Comparison of ENCODE assay signal across 14 cellular contexts in genomic region chr13:84136582-84136981, GRCh38.
DNase-seq lines count a peak whose midpoint lies in the region; ATAC-seq lines count a peak whose summit lies in the region.
"Had no signal": no experiment of that assay in that cellular context is flagged by ENCODE, and none has a peak within 500 bp of the region (broad histone marks: within the 10 kb centered on the region; RNA-seq: fewer than 3 reads in every experiment).

No MANE protein-coding gene starts in this region.

- H3K36me3 Mint-ChIP-seq in activated naive CD4-positive, alpha-beta T cell treated with anti-CD3 and anti-CD28 coated beads, Interleukin-2, amount 10 ng/mL, durations not matched to agents 7 days and 5 days = no peaks in the 10 kb centered on the region
- H3K36me3 Mint-ChIP-seq in activated naive CD4-positive, alpha-beta T cell treated with anti-CD3 and anti-CD28 coated beads for 36 hours (ENCODE audit: low read depth) = no peaks in the 10 kb centered on the region
- H3K36me3 Mint-ChIP-seq in activated CD8-positive, alpha-beta T cell treated with anti-CD3 and anti-CD28 coated beads, Interleukin-2, amount 10 ng/mL, durations not matched to agents 7 days and 5 days (ENCODE audit: low read depth) = peaks cover 5% of the 10 kb centered on the region

- H3K9me3 Mint-ChIP-seq in activated naive CD4-positive, alpha-beta T cell treated with anti-CD3 and anti-CD28 coated beads, Interleukin-2, amount 10 ng/mL, durations not matched to agents 7 days and 5 days = no peaks in the 10 kb centered on the region
- no peaks in the 10 kb centered on the region for H3K9me3 Mint-ChIP-seq in activated naive CD4-positive, alpha-beta T cell treated with anti-CD3 and anti-CD28 coated beads for 36 hours
- H3K9me3 Mint-ChIP-seq in activated CD8-positive, alpha-beta T cell treated with anti-CD3 and anti-CD28 coated beads, Interleukin-2, amount 10 ng/mL, durations not matched to agents 7 days and 5 days (ENCODE audit: insufficient read depth) = no peaks in the 10 kb centered on the region
- H3K9me3 Mint-ChIP-seq: activated B cell treated with CpG ODN at 0.5 μM for 24 hours had no signal

- peaks cover 22% of the 10 kb centered on the region for H3K4me1 ChIP-seq in HAP-1
- H3K4me1 ChIP-seq: uterus had no signal

- no peaks in the 10 kb centered on the region for H3K9me3 ChIP-seq in HAP-1
- H3K9me3 ChIP-seq: ovary, uterus had no signal

- H3K4me1 Mint-ChIP-seq in activated naive CD4-positive, alpha-beta T cell treated with anti-CD3 and anti-CD28 coated beads, Interleukin-2, amount 10 ng/mL, durations not matched to agents 7 days and 5 days = peaks cover 23% of the 10 kb centered on the region
- H3K4me1 Mint-ChIP-seq in activated naive CD4-positive, alpha-beta T cell treated with anti-CD3 and anti-CD28 coated beads for 36 hours (ENCODE audit: low read depth) = peaks cover 15% of the 10 kb centered on the region
- peaks cover 32% of the 10 kb centered on the region for H3K4me1 Mint-ChIP-seq in activated CD8-positive, alpha-beta T cell treated with anti-CD3 and anti-CD28 coated beads, Interleukin-2, amount 10 ng/mL, durations not matched to agents 7 days and 5 days (ENCODE audit: low read depth)

- no peaks in the 10 kb centered on the region for H3K36me3 ChIP-seq in HAP-1 (replicated peaks)
- H3K36me3 ChIP-seq: ovary, uterus had no signal

- H3K27ac Mint-ChIP-seq in activated naive CD4-positive, alpha-beta T cell treated with anti-CD3 and anti-CD28 coated beads, Interleukin-2, amount 10 ng/mL, durations not matched to agents 7 days and 5 days = peak overlapping the region; percentile 87
- H3K27ac Mint-ChIP-seq in activated naive CD4-positive, alpha-beta T cell treated with anti-CD3 and anti-CD28 coated beads for 36 hours = no peak overlapping the region
- H3K27ac Mint-ChIP-seq in activated CD8-positive, alpha-beta T cell treated with anti-CD3 and anti-CD28 coated beads, Interleukin-2, amount 10 ng/mL, durations not matched to agents 7 days and 5 days = peak overlapping the region; percentile 93
- H3K27ac Mint-ChIP-seq: activated B cell treated with CpG ODN at 0.5 μM for 24 hours had no signal

- H3K27me3 ChIP-seq in HAP-1 (ENCODE audit: low read depth) = no peaks in the 10 kb centered on the region
- H3K27me3 ChIP-seq: uterus had no signal

- ATAC-seq in HG02852 (IDR thresholded peaks at IDR 0.05; ENCODE audit: unreplicated experiment) = peak; percentile 10
- ATAC-seq in activated CD8-positive, alpha-beta T cell treated with anti-CD3 and anti-CD28 coated beads, Interleukin-2, amount 10 ng/mL, durations not matched to agents 7 days and 5 days = peak; percentile 29
- ATAC-seq: esophagus mucosa had no signal

- peak overlapping the region; percentile 30 for H3K4me3 Mint-ChIP-seq in activated naive CD4-positive, alpha-beta T cell treated with anti-CD3 and anti-CD28 coated beads, Interleukin-2, amount 10 ng/mL, durations not matched to agents 7 days and 5 days
- H3K4me3 Mint-ChIP-seq in activated naive CD4-positive, alpha-beta T cell treated with anti-CD3 and anti-CD28 coated beads for 36 hours = no peak overlapping the region
- peak overlapping the region; percentile 48 for H3K4me3 Mint-ChIP-seq in activated CD8-positive, alpha-beta T cell treated with anti-CD3 and anti-CD28 coated beads, Interleukin-2, amount 10 ng/mL, durations not matched to agents 7 days and 5 days

- H3K4me3 ChIP-seq in HAP-1 = no peak overlapping the region
- H3K4me3 ChIP-seq: ovary, uterus had no signal

- CTCF ChIA-PET in activated naive CD4-positive, alpha-beta T cell treated with anti-CD3 and anti-CD28 coated beads, Interleukin-2, amount 10 ng/mL, durations not matched to agents 7 days and 5 days (lab: Charles Lee) = no interaction called here
- CTCF ChIA-PET in activated naive CD4-positive, alpha-beta T cell treated with anti-CD3 and anti-CD28 coated beads for 36 hours (lab: Charles Lee) = no interaction called here
- CTCF ChIA-PET in activated CD8-positive, alpha-beta T cell treated with anti-CD3 and anti-CD28 coated beads, Interleukin-2, amount 10 ng/mL, durations not matched to agents 7 days and 5 days (lab: Charles Lee) = interaction anchor here (0.5 to 1.6 kb wide), 2 partner anchors 10 to 271 kb away, joined by 4 to 5 read pairs; no protein-coding TSS in a partner anchor

- H3K27me3 Mint-ChIP-seq in activated naive CD4-positive, alpha-beta T cell treated with anti-CD3 and anti-CD28 coated beads, Interleukin-2, amount 10 ng/mL, durations not matched to agents 7 days and 5 days = no peaks in the 10 kb centered on the region
- H3K27me3 Mint-ChIP-seq in activated naive CD4-positive, alpha-beta T cell treated with anti-CD3 and anti-CD28 coated beads for 36 hours (ENCODE audit: low read depth) = no peaks in the 10 kb centered on the region
- no peaks in the 10 kb centered on the region for H3K27me3 Mint-ChIP-seq in activated CD8-positive, alpha-beta T cell treated with anti-CD3 and anti-CD28 coated beads, Interleukin-2, amount 10 ng/mL, durations not matched to agents 7 days and 5 days (ENCODE audit: low read depth)
- H3K27me3 Mint-ChIP-seq: activated B cell treated with CpG ODN at 0.5 μM for 24 hours had no signal

- DNase-seq in activated naive CD4-positive, alpha-beta T cell treated with anti-CD3 and anti-CD28 coated beads, Interleukin-2, amount 10 ng/mL, durations not matched to agents 7 days and 5 days = no peak
- DNase-seq in activated naive CD4-positive, alpha-beta T cell treated with anti-CD3 and anti-CD28 coated beads for 36 hours = no peak
- no peak for DNase-seq in activated CD8-positive, alpha-beta T cell treated with anti-CD3 and anti-CD28 coated beads, Interleukin-2, amount 10 ng/mL, durations not matched to agents 7 days and 5 days
- DNase-seq in NCI-H1694 (lab: John Stamatoyannopoulos, UW) = no peak
- DNase-seq in HAP-1 (ENCODE audit: low spot score in 2 of 2) = no peak
- no peak for DNase-seq in retina
- no peak for DNase-seq in stimulated activated CD4-positive, alpha-beta T cell treated with anti-CD3 and anti-CD28 coated beads, Interleukin-12 subunit alpha, Interleukin-12 subunit beta, amount 100 ng/mL, for 4 hours
- DNase-seq: activated B cell treated with CpG ODN at 0.5 μM for 24 hours, cerebellar nuclear complex, NCI-H2029, ovary, uterus had no signal

- in situ Hi-C loops in HAP-1 (cut with MboI; ENCODE audit: low sequenced_read_pairs) = no loop called here

- intact Hi-C loops in activated naive CD4-positive, alpha-beta T cell treated with anti-CD3 and anti-CD28 coated beads for 36 hours (cut with micrococcal nuclease) = loop anchor here (1.0 to 2.0 kb wide), 2 partner anchors 95 to 260 kb away; no protein-coding TSS in a partner anchor

- POLR2A ChIA-PET in activated CD8-positive, alpha-beta T cell treated with anti-CD3 and anti-CD28 coated beads, Interleukin-2, amount 10 ng/mL, durations not matched to agents 7 days and 5 days (lab: Charles Lee) = interaction anchor here (0.6 kb wide), 1 partner anchor 72 kb away, joined by 3 read pairs; no protein-coding TSS in a partner anchor
